In the genomic region with DNA sequence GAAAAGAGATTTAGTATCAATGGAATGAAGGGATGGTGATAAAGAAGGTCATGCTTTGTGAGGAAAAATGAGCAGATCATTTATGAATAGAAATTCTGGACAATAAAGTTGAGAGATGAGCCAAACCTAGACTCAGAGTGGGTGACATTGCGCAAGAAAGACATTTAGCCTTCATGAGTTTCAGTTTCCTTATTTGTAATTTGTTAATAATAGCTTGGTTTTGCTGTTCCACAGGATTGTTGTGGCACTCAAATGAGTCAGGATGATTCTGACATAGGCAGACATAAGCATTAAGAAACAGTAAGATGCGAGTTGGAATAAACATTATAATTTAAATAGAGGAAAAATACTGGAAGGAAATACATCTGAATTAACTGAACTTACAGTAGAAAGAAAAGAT, we compare ENCODE assay signal across 8 cellular contexts. TPM values are rescaled to one million over a fixed set of nuclear protein-coding genes. Genes with fewer than 3 reads are reported as not detected.
DNase-seq lines count a peak whose midpoint lies in the region; ATAC-seq and TF ChIP-seq lines count a peak whose summit lies in the region.

No MANE protein-coding gene starts in this region.

- H3K27me3 ChIP-seq in BLaER1 treated with 17β-estradiol and CSF1 and Interleukin-3, amounts not matched to agents 10 nM and 100 nM, result no peaks in the 10 kb centered on the region
- H3K27me3 ChIP-seq in BE2C, result no peaks in the 10 kb centered on the region

- ATAC-seq in GM21390 (IDR thresholded peaks at IDR 0.05; ENCODE audit: unreplicated experiment), result peak; percentile 90

- no peak overlapping the region for H3K4me3 ChIP-seq in BLaER1 treated with 17β-estradiol and CSF1 and Interleukin-3, amounts not matched to agents 10 nM and 100 nM
- no peak overlapping the region for H3K4me3 ChIP-seq in epithelial cell of esophagus (ENCODE audit: low read length)
- H3K4me3 ChIP-seq in BE2C (ENCODE audit: low read depth, low read length), result no peak overlapping the region

- peak overlapping the region in 9 of 11 experiments; percentile 23 to 78 (median 63); a peak in 17 of 22 replicates for H3K4me2 ChIP-seq in BLaER1 treated with 17β-estradiol and CSF1 and Interleukin-3, amounts not matched to agents 10 nM and 100 nM

- peak overlapping the region; percentile 12 to 84 (median 61); a peak in 18 of 22 replicates for H3K27ac ChIP-seq in BLaER1 treated with 17β-estradiol and CSF1 and Interleukin-3, amounts not matched to agents 10 nM and 100 nM

- DNase-seq in HS-5 (ENCODE audit: low read depth) (peak; percentile 39), epithelial cell of esophagus (ENCODE audit: low read depth) (peak; percentile 93), BE2C (no peak), NCI-H1048 (lab: John Stamatoyannopoulos, UW) (no peak), NCI-H524 treated with DMSO at 0.1 percent for 48 hours (lab: John Stamatoyannopoulos, UW) (no peak), RKO (ENCODE audit: low spot score) (no peak)

- no peaks in the 10 kb centered on the region for H3K36me3 ChIP-seq in BLaER1 treated with 17β-estradiol and CSF1 and Interleukin-3, amounts not matched to agents 10 nM and 100 nM
- H3K36me3 ChIP-seq in BE2C, result no peaks in the 10 kb centered on the region

- peaks cover 0 to 77% (median 42%) of the 10 kb centered on the region in 10 experiments; a peak in 16 of 20 replicates for H3K4me1 ChIP-seq in BLaER1 treated with 17β-estradiol and CSF1 and Interleukin-3, amounts not matched to agents 10 nM and 100 nM
- no peaks in the 10 kb centered on the region for H3K4me1 ChIP-seq in BE2C

- no peaks in the 10 kb centered on the region for H4K20me1 ChIP-seq in BLaER1 treated with 17β-estradiol and CSF1 and Interleukin-3, amounts not matched to agents 10 nM and 100 nM

- TF ChIP-seq CTCF in epithelial cell of esophagus (IDR thresholded peaks at IDR 0.05; ENCODE audit: insufficient read depth, low read depth, low read length, missing control alignments), result no peak
- no peak for TF ChIP-seq CTCF in BE2C (IDR thresholded peaks at IDR 0.05; ENCODE audit: low read depth, low read length)

- 0 out of 22 replicates have a peak, but pooled peaks cover 0 to 4% (median 0%) of the 10 kb centered on the region in 11 experiments for H3K9me3 ChIP-seq in BLaER1 treated with 17β-estradiol and CSF1 and Interleukin-3, amounts not matched to agents 10 nM and 100 nM (replicated peaks in 1 of 11)
- H3K9me3 ChIP-seq in BE2C, result no peaks in the 10 kb centered on the region

- H3K9ac ChIP-seq in BLaER1 treated with 17β-estradiol and CSF1 and Interleukin-3, amounts not matched to agents 10 nM and 100 nM, result peak overlapping the region in 3 of 11 experiments; percentile 34 to 65 (median 53); a peak in 7 of 22 replicates

RNA-seq across cellular contexts. Expression of a gene that starts 34.8 kb away (rescaled TPM):
- 0.09 TPM for polyA plus RNA-seq in BE2C (2012; ENCODE audit: insufficient read depth, insufficient read length, low read depth)

Comparison
In these comparisons a context has a peak if more than half of its experiments do, and no peak if none do; other contexts are left out.
1. DNase-seq: peak in HS-5 (single experiment) and epithelial cell of esophagus (single experiment); none in BE2C (single experiment), NCI-H1048 (single experiment), NCI-H524 treated with DMSO at 0.1 percent for 48 hours (single experiment) and RKO (single experiment).